In the genomic region with DNA sequence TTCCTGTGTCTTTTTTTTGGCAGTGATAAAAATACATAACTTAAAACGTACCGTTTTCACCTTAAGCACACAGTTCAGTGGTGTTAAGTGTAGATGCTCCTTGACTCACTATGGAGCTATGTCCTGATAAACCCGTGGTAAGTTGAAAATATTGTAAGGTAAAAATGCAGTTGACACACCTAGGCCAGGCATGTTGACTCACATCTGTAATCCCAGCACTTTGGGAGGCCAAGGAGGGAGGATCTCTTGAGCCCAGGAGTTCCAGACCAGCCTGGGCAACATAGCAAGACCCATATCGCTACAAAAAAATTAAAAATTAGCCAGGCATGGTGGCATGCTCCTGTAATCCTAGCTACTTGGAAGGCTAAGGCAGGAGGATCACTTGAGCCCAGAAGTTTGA, we compare ENCODE assay signal across 23 cellular contexts.
"Had no signal": no experiment of that assay in that cellular context is flagged by ENCODE, and none has a peak within 500 bp of the region (broad histone marks: within the 10 kb centered on the region; RNA-seq: fewer than 3 reads in every experiment).

No MANE protein-coding gene starts in this region.

- DNase-seq: activated CD4-positive, alpha-beta T cell treated with anti-CD3 and anti-CD28 coated beads, Interleukin-2, amount 50 U/mL, for 1 hour; activated CD4-positive, CD25-positive, alpha-beta regulatory T cell treated with anti-CD3 and anti-CD28 coated beads, Interleukin-2, amount 50 U/mL, for 72 hours; activated CD8-positive, alpha-beta T cell treated with anti-CD3 and anti-CD28 coated beads, Interleukin-2, amount 10 ng/mL, durations not matched to agents 7 days and 5 days; aorta; central memory CD4-positive, alpha-beta T cell; immature natural killer cell; left lung; naive thymus-derived CD8-positive, alpha-beta T cell; spleen; stimulated activated CD4-positive, alpha-beta T cell treated with anti-CD3 and anti-CD28 coated beads, Interleukin-4, amount 100 ng/mL, for 1 hour; substantia nigra; T-cell; tibial artery had no signal

- H3K36me3 Mint-ChIP-seq: activated naive CD4-positive, alpha-beta T cell treated with anti-CD3 and anti-CD28 coated beads, Interleukin-2, amount 50 U/mL, for 72 hours; immature natural killer cell; mesothelial cell of epicardium; naive thymus-derived CD8-positive, alpha-beta T cell; T-cell had no signal

- H3K27ac ChIP-seq: brain microvascular endothelial cell, left lung, spleen, tibial artery, VCaP had no signal

- H3K4me3 Mint-ChIP-seq: activated CD8-positive, alpha-beta T cell treated with anti-CD3 and anti-CD28 coated beads, Interleukin-2, amount 10 ng/mL, durations not matched to agents 7 days and 5 days; activated T-helper 1 cell treated with anti-CD3 and anti-CD28 coated beads, Interleukin-12 subunit alpha, Interleukin-12 subunit beta, Interleukin-2, Interleukin-4 antibody, amounts not matched to agents 30 ng/mL and 10 ng/mL and 1 ng/mL, durations not matched to agents 14 hours and 24 hours and 36 hours; endodermal cell; immature natural killer cell; mesothelial cell of epicardium; naive thymus-derived CD8-positive, alpha-beta T cell; T-cell; T-helper 2 cell treated with Interferon-gamma antibody and Interleukin-4, amounts not matched to agents 5 μg/mL and 100 μg/mL, for 36 hours had no signal

- H3K9me3 ChIP-seq: left lung, spleen, tibial artery had no signal

- H3K27me3 ChIP-seq: brain microvascular endothelial cell, tibial artery had no signal

- FAIRE-seq: colon, urothelium cell line had no signal

- H3K9me3 Mint-ChIP-seq: activated naive CD4-positive, alpha-beta T cell treated with anti-CD3 and anti-CD28 coated beads, Interleukin-2, amount 50 U/mL, for 72 hours; activated T-helper 1 cell treated with anti-CD3 and anti-CD28 coated beads, Interleukin-12 subunit alpha, Interleukin-12 subunit beta, Interleukin-2, Interleukin-4 antibody, amounts not matched to agents 30 ng/mL and 10 ng/mL and 1 ng/mL, durations not matched to agents 14 hours and 24 hours and 36 hours; endodermal cell; immature natural killer cell; mesothelial cell of epicardium; naive thymus-derived CD8-positive, alpha-beta T cell; T-cell; T-helper 2 cell treated with Interferon-gamma antibody and Interleukin-4, amounts not matched to agents 5 μg/mL and 100 μg/mL, for 36 hours had no signal

- H3K4me3 ChIP-seq: left lung, lung, spleen, tibial artery had no signal

- H3K27ac Mint-ChIP-seq: activated naive CD4-positive, alpha-beta T cell treated with anti-CD3 and anti-CD28 coated beads, Interleukin-2, amount 50 U/mL, for 72 hours; endodermal cell; immature natural killer cell; mesothelial cell of epicardium; naive thymus-derived CD8-positive, alpha-beta T cell; T-cell; T-helper 2 cell treated with Interferon-gamma antibody and Interleukin-4, amounts not matched to agents 5 μg/mL and 100 μg/mL, for 36 hours had no signal

- H3K4me1 ChIP-seq: left lung, tibial artery had no signal

- ATAC-seq: activated CD8-positive, alpha-beta T cell treated with anti-CD3 and anti-CD28 coated beads, Interleukin-2, amount 10 ng/mL, durations not matched to agents 7 days and 5 days; left lung; naive thymus-derived CD8-positive, alpha-beta T cell; T-cell had no signal

- H3K36me3 ChIP-seq: brain microvascular endothelial cell, left lung, spleen, tibial artery had no signal

- H3K4me1 Mint-ChIP-seq: immature natural killer cell, T-cell had no signal
